Comparison of ENCODE assay signal across 1 cellular context in genomic region chr22:46516112-46516487, GRCh38. TPM values are rescaled to one million over a fixed set of nuclear protein-coding genes. Genes with fewer than 3 reads are reported as not detected.
"Had no signal": no experiment of that assay in that cellular context is flagged by ENCODE, and none has a peak within 500 bp of the region (broad histone marks: within the 10 kb centered on the region; RNA-seq: fewer than 3 reads in every experiment).

No MANE protein-coding gene starts in this region.

RNA-seq across cellular contexts. Expression of gene CELSR1, which starts 21.3 kb away (rescaled TPM):
- total RNA-seq: SJCRH30 had no signal
